Comparison of ENCODE assay signal across 8 cellular contexts in genomic region chr7:96321041-96321669, GRCh38.
DNase-seq lines count a peak whose midpoint lies in the region; ATAC-seq lines count a peak whose summit lies in the region.

No MANE protein-coding gene starts in this region.

- ATAC-seq in HG02763 (IDR thresholded peaks at IDR 0.05; ENCODE audit: unreplicated experiment): peak; percentile 43

- DNase-seq in activated T-cell treated with anti-CD3 and anti-CD28 coated beads for 24 hours (ENCODE audit: low read depth) (peak; percentile 55), NCI-H1105 treated with DMSO at 0.1 percent for 48 hours (lab: John Stamatoyannopoulos, UW) (peak; percentile 90), T follicular helper cell (ENCODE audit: low read depth) (peak; percentile 12), caudate nucleus (lab: John Stamatoyannopoulos, UW) (peak; percentile 18 to 85 (median 74)), islet precursor cell (peak; percentile 96)
- no peak for DNase-seq in activated T-cell treated with anti-CD3 and anti-CD28 coated beads, Interleukin-2, amount 50 U/mL, for 1 hour
- DNase-seq in stimulated activated CD4-positive, alpha-beta T cell treated with anti-CD3 and anti-CD28 coated beads, Interleukin-12 subunit alpha, Interleukin-12 subunit beta, amount 100 ng/mL, for 4 hours: peak; percentile 52

- H3K27ac ChIP-seq in caudate nucleus (ENCODE audit: low read depth, low read length): peak overlapping the region; percentile 94
